23 cellular contexts compared by ENCODE assay signal in genomic region chr10:42984761-42985325, GRCh38.
DNase-seq lines count a peak whose midpoint lies in the region; ATAC-seq and TF ChIP-seq lines count a peak whose summit lies in the region.
"Had no signal": no experiment of that assay in that cellular context is flagged by ENCODE, and none has a peak within 500 bp of the region (broad histone marks: within the 10 kb centered on the region; RNA-seq: fewer than 3 reads in every experiment).

No MANE protein-coding gene starts in this region.

- ATAC-seq in Right ventricle myocardium superior (ENCODE audit: poor library complexity) (no peak), heart right ventricle (no peak), HG02759 (IDR thresholded peaks at IDR 0.05; ENCODE audit: unreplicated experiment) (no peak), GM18517 (IDR thresholded peaks at IDR 0.05; ENCODE audit: unreplicated experiment) (no peak)
- ATAC-seq: activated CD4-positive, CD25-positive, alpha-beta regulatory T cell treated with anti-CD3 and anti-CD28 coated beads, Interleukin-2, amount 50 U/mL, for 24 hours; activated naive CD4-positive, alpha-beta T cell treated with anti-CD3 and anti-CD28 coated beads, Interleukin-2, amount 50 U/mL, for 72 hours; left colon; naive thymus-derived CD8-positive, alpha-beta T cell; upper lobe of right lung had no signal

- peaks cover 7% of the 10 kb centered on the region for H3K27me3 Mint-ChIP-seq in neural progenitor cell (ENCODE audit: insufficient read depth, low read depth)
- H3K27me3 Mint-ChIP-seq: naive thymus-derived CD8-positive, alpha-beta T cell had no signal

- WGBS in heart right ventricle, 2 donors: 90 to 93% methylated on average over 13 of the region's 13 CpGs

- H3K4me3 Mint-ChIP-seq in neural progenitor cell: no peak overlapping the region
- H3K4me3 Mint-ChIP-seq: mesothelial cell of epicardium; naive thymus-derived CD8-positive, alpha-beta T cell had no signal

- H3K9me3 ChIP-seq in heart right ventricle (no peaks in the 10 kb centered on the region), neural progenitor cell (ENCODE audit: low read depth) (no peaks in the 10 kb centered on the region)
- H3K9me3 ChIP-seq: upper lobe of right lung had no signal

- TF ChIP-seq CTCF in heart right ventricle (IDR thresholded peaks at IDR 0.05) (no peak), dorsolateral prefrontal cortex (IDR thresholded peaks at IDR 0.05 in 54 of 56, conservative IDR thresholded peaks at IDR 0.05 in 2 of 56; ENCODE audit: low read depth in 1 of 56, partially characterized antibody in 56 of 56) (no peak), neural progenitor cell (IDR thresholded peaks at IDR 0.05) (no peak)

- intact Hi-C loops in Right ventricle myocardium superior (cut with DNase I) (no loop called here), heart right ventricle (cut with DNase I) (no loop called here), dorsolateral prefrontal cortex (cut with DNase I) (loop anchor here in 1 of 2 donors (5.0 kb wide), 1 partner anchor 42 kb away; no protein-coding TSS in a partner anchor)

- H4K20me1 ChIP-seq in neural progenitor cell (ENCODE audit: low read depth): no peaks in the 10 kb centered on the region

- peak; percentile 29 for DNase-seq in Right ventricle myocardium superior
- no peak for DNase-seq in heart right ventricle
- DNase-seq in dorsolateral prefrontal cortex: peak in 7 of 10 donors; percentile 3 to 36 (median 23)
- DNase-seq in mesenteric fat pad (ENCODE audit: low spot score): peak; percentile 86
- peak; percentile 38 for DNase-seq in ureter (ENCODE audit: low spot score)
- no peak for DNase-seq in neural progenitor cell (ENCODE audit: low spot score)
- DNase-seq: AML-193, anterior cingulate cortex, DMS79 treated with DMSO at 0.1 percent for 48 hours, HCEC 1CT, NCI-H1092, NCI-H187 treated with DMSO at 0.1 percent for 48 hours, NCI-H526 treated with DMSO at 0.1 percent for 48 hours, T-helper 1 cell, upper lobe of right lung had no signal

- H3K27me3 ChIP-seq in heart right ventricle (peaks cover 0 to under 1% (median 0%) of the 10 kb centered on the region in 7 donors), dorsolateral prefrontal cortex (no peaks in the 10 kb centered on the region), neural progenitor cell (no peaks in the 10 kb centered on the region)
- H3K27me3 ChIP-seq: cardiac muscle cell, upper lobe of right lung had no signal

- H3K4me3 ChIP-seq in heart right ventricle (no peak overlapping the region), dorsolateral prefrontal cortex (no peak overlapping the region), neural progenitor cell (no peak overlapping the region)
- H3K4me3 ChIP-seq: cardiac muscle cell, upper lobe of right lung had no signal

- no peaks in the 10 kb centered on the region for H3K36me3 Mint-ChIP-seq in neural progenitor cell
- H3K36me3 Mint-ChIP-seq: activated naive CD4-positive, alpha-beta T cell treated with anti-CD3 and anti-CD28 coated beads, Interleukin-2, amount 50 U/mL, for 72 hours; mesothelial cell of epicardium; naive thymus-derived CD8-positive, alpha-beta T cell had no signal

- no peak overlapping the region for H2AFZ ChIP-seq in neural progenitor cell (replicated peaks)

- H3K79me2 ChIP-seq in neural progenitor cell (ENCODE audit: low read depth): no peaks in the 10 kb centered on the region

- peaks cover 1% of the 10 kb centered on the region for H3K4me1 Mint-ChIP-seq in neural progenitor cell

- H3F3A ChIP-seq in neural progenitor cell (ENCODE audit: low read depth): no peaks in the 10 kb centered on the region

- no peak overlapping the region for H3K27ac ChIP-seq in heart right ventricle
- no peak overlapping the region for H3K27ac ChIP-seq in dorsolateral prefrontal cortex
- no peak overlapping the region for H3K27ac ChIP-seq in neural progenitor cell
- H3K27ac ChIP-seq: cardiac muscle cell, upper lobe of right lung had no signal

- H3K4me2 ChIP-seq in neural progenitor cell: no peak overlapping the region

- H3K9me3 Mint-ChIP-seq in neural progenitor cell: no peaks in the 10 kb centered on the region
- H3K9me3 Mint-ChIP-seq: activated naive CD4-positive, alpha-beta T cell treated with anti-CD3 and anti-CD28 coated beads, Interleukin-2, amount 50 U/mL, for 72 hours; mesothelial cell of epicardium; naive thymus-derived CD8-positive, alpha-beta T cell had no signal

- H3K27ac Mint-ChIP-seq in neural progenitor cell: no peak overlapping the region
- H3K27ac Mint-ChIP-seq: mesothelial cell of epicardium had no signal

- no peaks in the 10 kb centered on the region for H3K4me1 ChIP-seq in heart right ventricle
- H3K4me1 ChIP-seq in neural progenitor cell: no peaks in the 10 kb centered on the region
- H3K4me1 ChIP-seq: upper lobe of right lung had no signal

- no peaks in the 10 kb centered on the region for H3K36me3 ChIP-seq in heart right ventricle
- no peaks in the 10 kb centered on the region for H3K36me3 ChIP-seq in neural progenitor cell
- H3K36me3 ChIP-seq: cardiac muscle cell, upper lobe of right lung had no signal

- H3K9ac ChIP-seq in neural progenitor cell: no peak overlapping the region

Comparison
In these comparisons a context has a peak if more than half of its experiments do, and no peak if none do; other contexts are left out.
1. DNase-seq: peak in Right ventricle myocardium superior (single experiment), dorsolateral prefrontal cortex (7 of 10), mesenteric fat pad (single experiment) and ureter (single experiment); none in heart right ventricle (0 of 2) and neural progenitor cell (single experiment).